In genomic region chr5:27158171-27158570, GRCh38 we compare ENCODE assay signal across 21 cellular contexts.
"Had no signal": no experiment of that assay in that cellular context is flagged by ENCODE, and none has a peak within 500 bp of the region (broad histone marks: within the 10 kb centered on the region; RNA-seq: fewer than 3 reads in every experiment).

No MANE protein-coding gene starts in this region.

- H3K27ac ChIP-seq: heart left ventricle, neutrophil, psoas muscle, right lobe of liver, spleen, tibial artery, upper lobe of left lung, uterus had no signal

- H3K27me3 ChIP-seq: heart left ventricle, neutrophil, right lobe of liver, spleen, tibial artery, upper lobe of left lung, uterus had no signal

- H3K4me1 ChIP-seq: heart left ventricle, psoas muscle, right lobe of liver, spleen, tibial artery, upper lobe of left lung, uterus had no signal

- H3K36me3 ChIP-seq: heart left ventricle, neutrophil, right lobe of liver, spleen, tibial artery, upper lobe of left lung had no signal

- H3K9me3 ChIP-seq: neutrophil, psoas muscle, right lobe of liver, uterus had no signal

- ATAC-seq: heart left ventricle; left colon; left ventricle myocardium superior; naive thymus-derived CD8-positive, alpha-beta T cell; psoas muscle; right lobe of liver; stimulated activated memory B cell treated with anti-CD40 and anti-IgM and Interleukin-4, amounts not matched to agents 10 μg/mL and 1 μg/mL and 100 μg/mL, for 72 hours had no signal

- DNase-seq: dermis blood vessel endothelial cell; foreskin melanocyte; heart left ventricle; hippocampal formation; left colon; left ventricle myocardium superior; mesendoderm; naive thymus-derived CD8-positive, alpha-beta T cell; psoas muscle; retina; right lobe of liver; spleen; stimulated activated CD4-positive, alpha-beta T cell treated with anti-CD3 and anti-CD28 coated beads, Interleukin-15, amount 100 ng/mL, for 24 hours; stimulated activated CD4-positive, alpha-beta T cell treated with anti-CD3 and anti-CD28 coated beads, Interleukin-1b, Interleukin-23, amount 100 ng/mL, for 48 hours; stimulated activated CD4-positive, alpha-beta T cell treated with anti-CD3 and anti-CD28 coated beads, Interleukin-4, amount 100 ng/mL, for 24 hours; tibial artery; upper lobe of left lung; uterus had no signal

- H3K4me3 ChIP-seq: heart left ventricle, lung, psoas muscle, right lobe of liver, spleen, tibial artery, upper lobe of left lung, uterus had no signal
